Comparison of ENCODE assay signal across 34 cellular contexts in the genomic region with DNA sequence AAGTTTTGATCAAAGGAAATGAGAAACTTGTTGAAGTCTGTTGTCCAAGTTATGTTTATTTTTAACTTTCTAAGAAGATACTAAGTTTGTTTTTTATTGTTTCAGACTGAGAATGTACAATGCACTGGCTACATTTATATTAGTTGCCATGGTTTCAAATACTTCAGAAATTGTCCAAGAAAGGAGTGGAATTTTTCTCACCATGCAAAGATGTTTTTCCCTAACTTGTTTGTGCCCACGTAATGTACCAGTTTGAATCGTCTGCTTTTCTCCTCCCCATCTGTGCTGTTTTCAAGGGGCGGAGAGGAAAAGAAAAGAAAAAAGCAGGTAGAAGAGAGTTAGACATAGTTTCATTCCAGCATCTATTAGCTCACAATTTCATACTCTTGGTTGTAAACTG.
"Had no signal": no experiment of that assay in that cellular context is flagged by ENCODE, and none has a peak within 500 bp of the region (broad histone marks: within the 10 kb centered on the region; RNA-seq: fewer than 3 reads in every experiment).

No MANE protein-coding gene starts in this region.

- H3K4me1 Mint-ChIP-seq: activated CD4-positive, alpha-beta memory T cell treated with anti-CD3 and anti-CD28 coated beads, Interleukin-2, amount 10 ng/mL, durations not matched to agents 7 days and 5 days; activated CD4-positive, alpha-beta T cell treated with anti-CD3 and anti-CD28 coated beads for 36 hours; activated CD4-positive, alpha-beta T cell treated with anti-CD3 and anti-CD28 coated beads, Interleukin-2, amount 10 ng/mL, durations not matched to agents 7 days and 5 days; activated CD8-positive, alpha-beta memory T cell treated with anti-CD3 and anti-CD28 coated beads, Interleukin-2, amount 10 ng/mL, durations not matched to agents 7 days and 5 days; activated naive CD4-positive, alpha-beta T cell treated with anti-CD3 and anti-CD28 coated beads, Interleukin-2, amount 10 ng/mL, durations not matched to agents 7 days and 5 days; activated naive CD4-positive, alpha-beta T cell treated with anti-CD3 and anti-CD28 coated beads, Interleukin-2, amount 50 U/mL, for 24 hours; activated naive CD8-positive, alpha-beta T cell treated with anti-CD3 and anti-CD28 coated beads, Interleukin-2, amount 10 ng/mL, durations not matched to agents 7 days and 5 days; activated naive CD8-positive, alpha-beta T cell treated with anti-CD3 and anti-CD28 coated beads, Interleukin-2, amount 50 U/mL, for 24 hours; brain; central memory CD8-positive, alpha-beta T cell had no signal

- H3K36me3 Mint-ChIP-seq: activated CD8-positive, alpha-beta memory T cell treated with anti-CD3 and anti-CD28 coated beads, Interleukin-2, amount 10 ng/mL, durations not matched to agents 7 days and 5 days; activated naive CD4-positive, alpha-beta T cell treated with anti-CD3 and anti-CD28 coated beads, Interleukin-2, amount 10 ng/mL, durations not matched to agents 7 days and 5 days; activated naive CD4-positive, alpha-beta T cell treated with anti-CD3 and anti-CD28 coated beads, Interleukin-2, amount 50 U/mL, for 24 hours; activated naive CD8-positive, alpha-beta T cell; activated naive CD8-positive, alpha-beta T cell treated with anti-CD3 and anti-CD28 coated beads, Interleukin-2, amount 10 ng/mL, durations not matched to agents 7 days and 5 days; brain had no signal

- H3K9me3 Mint-ChIP-seq: activated naive CD4-positive, alpha-beta T cell treated with anti-CD3 and anti-CD28 coated beads, Interleukin-2, amount 50 U/mL, for 24 hours; activated naive CD8-positive, alpha-beta T cell treated with anti-CD3 and anti-CD28 coated beads, Interleukin-2, amount 10 ng/mL, durations not matched to agents 7 days and 5 days; central memory CD8-positive, alpha-beta T cell; T-helper 1 cell treated with Interleukin-12 subunit alpha and Interleukin-12 subunit beta and Interleukin-4 antibody, amounts not matched to agents 30 μg/mL and 1 μg/mL, for 36 hours had no signal

- H3K27me3 Mint-ChIP-seq: activated CD4-positive, alpha-beta memory T cell treated with anti-CD3 and anti-CD28 coated beads, Interleukin-2, amount 10 ng/mL, durations not matched to agents 7 days and 5 days; activated CD4-positive, alpha-beta T cell treated with anti-CD3 and anti-CD28 coated beads for 36 hours; activated CD4-positive, alpha-beta T cell treated with anti-CD3 and anti-CD28 coated beads, Interleukin-2, amount 10 ng/mL, durations not matched to agents 7 days and 5 days; activated CD8-positive, alpha-beta memory T cell treated with anti-CD3 and anti-CD28 coated beads, Interleukin-2, amount 10 ng/mL, durations not matched to agents 7 days and 5 days; activated naive CD4-positive, alpha-beta T cell treated with anti-CD3 and anti-CD28 coated beads, Interleukin-2, amount 10 ng/mL, durations not matched to agents 7 days and 5 days; activated naive CD4-positive, alpha-beta T cell treated with anti-CD3 and anti-CD28 coated beads, Interleukin-2, amount 50 U/mL, for 24 hours; activated naive CD8-positive, alpha-beta T cell; activated naive CD8-positive, alpha-beta T cell treated with anti-CD3 and anti-CD28 coated beads, Interleukin-2, amount 10 ng/mL, durations not matched to agents 7 days and 5 days; activated naive CD8-positive, alpha-beta T cell treated with anti-CD3 and anti-CD28 coated beads, Interleukin-2, amount 50 U/mL, for 24 hours; activated T-cell treated with anti-CD3 and anti-CD28 coated beads, Interleukin-2, amount 50 U/mL, for 24 hours; central memory CD8-positive, alpha-beta T cell had no signal

- H3K27ac Mint-ChIP-seq: activated CD4-positive, alpha-beta memory T cell treated with anti-CD3 and anti-CD28 coated beads, Interleukin-2, amount 10 ng/mL, durations not matched to agents 7 days and 5 days; activated CD4-positive, alpha-beta T cell treated with anti-CD3 and anti-CD28 coated beads for 36 hours; activated CD4-positive, alpha-beta T cell treated with anti-CD3 and anti-CD28 coated beads, Interleukin-2, amount 10 ng/mL, durations not matched to agents 7 days and 5 days; activated CD8-positive, alpha-beta memory T cell treated with anti-CD3 and anti-CD28 coated beads, Interleukin-2, amount 10 ng/mL, durations not matched to agents 7 days and 5 days; activated CD8-positive, alpha-beta T cell treated with anti-CD3 and anti-CD28 coated beads, Interleukin-2, amount 10 ng/mL, durations not matched to agents 7 days and 5 days; activated naive CD4-positive, alpha-beta T cell treated with anti-CD3 and anti-CD28 coated beads, Interleukin-2, amount 10 ng/mL, durations not matched to agents 7 days and 5 days; activated naive CD4-positive, alpha-beta T cell treated with anti-CD3 and anti-CD28 coated beads, Interleukin-2, amount 50 U/mL, for 24 hours; activated naive CD8-positive, alpha-beta T cell; activated naive CD8-positive, alpha-beta T cell treated with anti-CD3 and anti-CD28 coated beads, Interleukin-2, amount 10 ng/mL, durations not matched to agents 7 days and 5 days; activated naive CD8-positive, alpha-beta T cell treated with anti-CD3 and anti-CD28 coated beads, Interleukin-2, amount 50 U/mL, for 24 hours; activated T-cell treated with anti-CD3 and anti-CD28 coated beads, Interleukin-2, amount 50 U/mL, for 24 hours; activated T-helper 2 cell treated with anti-CD3 and anti-CD28 coated beads, Interferon-gamma antibody, Interleukin-2, Interleukin-4, amounts not matched to agents 10 μg/mL and 5 μg/mL and 100 μg/mL, durations not matched to agents 14 hours and 24 hours and 36 hours; brain; T-helper 1 cell treated with Interleukin-12 subunit alpha and Interleukin-12 subunit beta and Interleukin-4 antibody, amounts not matched to agents 30 μg/mL and 1 μg/mL, for 36 hours; T-helper 2 cell treated with Interferon-gamma antibody and Interleukin-4, amounts not matched to agents 5 μg/mL and 100 μg/mL, for 36 hours; WTC11 had no signal

- ATAC-seq: activated CD4-positive, alpha-beta T cell treated with anti-CD3 and anti-CD28 coated beads for 36 hours; activated CD4-positive, CD25-positive, alpha-beta regulatory T cell treated with anti-CD3 and anti-CD28 coated beads, Interleukin-2, amount 50 U/mL, for 24 hours; activated CD8-positive, alpha-beta memory T cell treated with anti-CD3 and anti-CD28 coated beads, Interleukin-2, amount 10 ng/mL, durations not matched to agents 7 days and 5 days; activated CD8-positive, alpha-beta T cell treated with anti-CD3 and anti-CD28 coated beads, Interleukin-2, amount 10 ng/mL, durations not matched to agents 7 days and 5 days; activated naive CD8-positive, alpha-beta T cell treated with anti-CD3 and anti-CD28 coated beads, Interleukin-2, amount 50 U/mL, for 24 hours; WTC11 had no signal

- H3K4me3 Mint-ChIP-seq: activated CD4-positive, alpha-beta memory T cell treated with anti-CD3 and anti-CD28 coated beads, Interleukin-2, amount 10 ng/mL, durations not matched to agents 7 days and 5 days; activated CD4-positive, alpha-beta T cell treated with anti-CD3 and anti-CD28 coated beads for 36 hours; activated CD4-positive, alpha-beta T cell treated with anti-CD3 and anti-CD28 coated beads, Interleukin-2, amount 10 ng/mL, durations not matched to agents 7 days and 5 days; activated CD8-positive, alpha-beta memory T cell treated with anti-CD3 and anti-CD28 coated beads, Interleukin-2, amount 10 ng/mL, durations not matched to agents 7 days and 5 days; activated CD8-positive, alpha-beta T cell treated with anti-CD3 and anti-CD28 coated beads, Interleukin-2, amount 10 ng/mL, durations not matched to agents 7 days and 5 days; activated naive CD4-positive, alpha-beta T cell treated with anti-CD3 and anti-CD28 coated beads, Interleukin-2, amount 10 ng/mL, durations not matched to agents 7 days and 5 days; activated naive CD4-positive, alpha-beta T cell treated with anti-CD3 and anti-CD28 coated beads, Interleukin-2, amount 50 U/mL, for 24 hours; activated naive CD8-positive, alpha-beta T cell; activated naive CD8-positive, alpha-beta T cell treated with anti-CD3 and anti-CD28 coated beads, Interleukin-2, amount 10 ng/mL, durations not matched to agents 7 days and 5 days; activated naive CD8-positive, alpha-beta T cell treated with anti-CD3 and anti-CD28 coated beads, Interleukin-2, amount 50 U/mL, for 24 hours; activated T-cell treated with anti-CD3 and anti-CD28 coated beads, Interleukin-2, amount 50 U/mL, for 24 hours; brain; central memory CD8-positive, alpha-beta T cell; T-helper 1 cell treated with Interleukin-12 subunit alpha and Interleukin-12 subunit beta and Interleukin-4 antibody, amounts not matched to agents 30 μg/mL and 1 μg/mL, for 36 hours; T-helper 2 cell treated with Interferon-gamma antibody and Interleukin-4, amounts not matched to agents 5 μg/mL and 100 μg/mL, for 36 hours; WTC11 had no signal

- DNase-seq: activated CD4-positive, alpha-beta memory T cell treated with anti-CD3 and anti-CD28 coated beads, Interleukin-2, amount 10 ng/mL, durations not matched to agents 7 days and 5 days; activated CD4-positive, alpha-beta T cell treated with anti-CD3 and anti-CD28 coated beads for 1 hour; activated CD4-positive, alpha-beta T cell treated with anti-CD3 and anti-CD28 coated beads for 36 hours; activated CD4-positive, alpha-beta T cell treated with anti-CD3 and anti-CD28 coated beads for 48 hours; activated CD4-positive, alpha-beta T cell treated with anti-CD3 and anti-CD28 coated beads, Interleukin-2, amount 10 ng/mL, durations not matched to agents 7 days and 5 days; activated CD4-positive, alpha-beta T cell treated with anti-CD3 and anti-CD28 coated beads, Interleukin-2, amount 50 U/mL, for 48 hours; activated CD4-positive, CD25-positive, alpha-beta regulatory T cell; activated CD8-positive, alpha-beta memory T cell treated with anti-CD3 and anti-CD28 coated beads for 24 hours; activated CD8-positive, alpha-beta memory T cell treated with anti-CD3 and anti-CD28 coated beads, Interleukin-2, amount 10 ng/mL, durations not matched to agents 7 days and 5 days; activated CD8-positive, alpha-beta memory T cell treated with anti-CD3 and anti-CD28 coated beads, Interleukin-2, amount 50 U/mL, for 48 hours; activated CD8-positive, alpha-beta T cell treated with anti-CD3 and anti-CD28 coated beads, Interleukin-2, amount 10 ng/mL, durations not matched to agents 7 days and 5 days; activated effector memory CD4-positive, alpha-beta T cell treated with Interleukin-2 at 50 U/mL for 16 hours; activated gamma-delta T cell; activated naive CD4-positive, alpha-beta T cell treated with anti-CD3 and anti-CD28 coated beads, Interleukin-2, amount 10 ng/mL, durations not matched to agents 7 days and 5 days; activated naive CD4-positive, alpha-beta T cell treated with Interleukin-2 at 50 U/mL for 16 hours; activated naive CD8-positive, alpha-beta T cell treated with anti-CD3 and anti-CD28 coated beads, Interleukin-2, amount 10 ng/mL, durations not matched to agents 7 days and 5 days; activated naive CD8-positive, alpha-beta T cell treated with anti-CD3 and anti-CD28 coated beads, Interleukin-2, amount 50 U/mL, for 24 hours; activated T-cell treated with anti-CD3 and anti-CD28 coated beads, Interleukin-2, amount 50 U/mL, for 24 hours; activated T-cell treated with anti-CD3 and anti-CD28 coated beads, Interleukin-2, amount 50 U/mL, for 48 hours; caudate nucleus; SW 1271; T-helper 1 cell; T-helper 2 cell; T-helper 9 cell; WERI-Rb-1 had no signal
